In the genomic region with DNA sequence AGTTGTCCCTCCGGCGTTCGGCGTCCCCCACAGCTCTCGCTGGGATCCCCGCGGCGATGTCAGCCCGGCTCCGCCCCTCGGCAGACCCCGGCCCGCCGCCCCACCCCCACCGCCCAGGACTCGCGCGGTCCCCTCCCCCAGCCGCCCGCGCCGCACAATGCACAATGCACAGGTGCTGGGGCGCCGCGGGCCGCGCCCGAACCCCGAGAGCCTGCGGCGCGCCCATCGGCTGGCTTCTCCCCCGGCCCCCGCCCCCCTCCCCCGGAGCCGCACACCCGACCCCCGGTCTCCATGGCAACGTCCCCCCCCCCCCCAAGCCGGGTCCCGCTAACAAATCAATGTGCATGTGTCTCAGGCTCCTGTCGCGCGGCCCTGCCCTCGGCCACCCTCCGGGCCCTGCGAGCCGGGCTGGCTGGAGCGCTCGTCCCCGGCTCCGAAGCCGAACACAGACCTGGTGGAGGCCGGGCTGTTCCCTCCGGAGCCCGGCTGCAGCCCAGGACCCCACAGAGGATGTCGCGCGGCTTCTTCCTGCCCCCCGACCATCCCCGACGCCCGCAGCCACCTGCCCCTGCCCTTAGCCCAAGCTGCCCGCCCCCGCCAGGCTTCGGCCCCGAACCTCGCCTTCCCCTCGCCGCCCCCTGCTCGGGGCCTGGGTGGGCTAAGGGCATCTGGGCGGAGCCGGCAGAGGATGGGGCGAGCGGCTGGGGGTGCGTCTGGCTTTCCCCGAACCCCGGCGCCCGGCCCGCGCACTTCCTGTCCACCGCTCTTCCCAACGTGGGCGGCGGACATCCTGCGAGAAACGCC, we compare ENCODE assay signal across 8 cellular contexts. TPM values are rescaled to one million over a fixed set of nuclear protein-coding genes. Genes with fewer than 3 reads are reported as not detected.
DNase-seq lines count a peak whose midpoint lies in the region; ATAC-seq, FAIRE-seq and TF ChIP-seq lines count a peak whose summit lies in the region.

No MANE protein-coding gene starts in this region.

- WGBS in body of pancreas, 2 donors: 1 to 4% methylated on average over 11 to 43 of the region's 89 CpGs

- peaks cover 5 to 48% of the 10 kb centered on the region in 2 donors for H3K27me3 ChIP-seq in body of pancreas
- peaks cover 59% of the 10 kb centered on the region for H3K27me3 ChIP-seq in lower lobe of right lung (ENCODE audit: low read depth)

- TF ChIP-seq CTCF in body of pancreas (IDR thresholded peaks at IDR 0.05) (no peak), lower lobe of right lung (IDR thresholded peaks at IDR 0.05) (no peak)

- H3K9me3 ChIP-seq in body of pancreas: no peaks in the 10 kb centered on the region
- H3K9me3 ChIP-seq in lower lobe of right lung: no peaks in the 10 kb centered on the region

- DNase-seq in AG08396 (ENCODE audit: low spot score): peak; percentile 51
- DNase-seq in NAMALWA (ENCODE audit: low spot score): peak; percentile 55
- DNase-seq in body of pancreas: peak in 2 of 4 donors; percentile 46 to 52
- DNase-seq in lower lobe of right lung: no peak
- DNase-seq in GM12891 (ENCODE audit: insufficient read length, low spot score): no peak

- intact Hi-C loops in body of pancreas (cut with DNase I): loop anchor here (10.0 kb wide), 1 partner anchor 47 kb away; no protein-coding TSS in a partner anchor
- intact Hi-C loops in lower lobe of right lung (cut with DNase I): no loop called here

- ATAC-seq in GM19395 (IDR thresholded peaks at IDR 0.05; ENCODE audit: unreplicated experiment) (peak; percentile 19), body of pancreas (peak; percentile 14), lower lobe of right lung (peak; percentile 26 to 41), GM21737 (IDR thresholded peaks at IDR 0.05; ENCODE audit: unreplicated experiment) (no peak), HG03139 (IDR thresholded peaks at IDR 0.05; ENCODE audit: unreplicated experiment) (no peak)

- peaks cover 52% of the 10 kb centered on the region for H3K4me1 ChIP-seq in body of pancreas
- peaks cover 63% of the 10 kb centered on the region for H3K4me1 ChIP-seq in lower lobe of right lung

- H3K4me3 ChIP-seq in body of pancreas (peak overlapping the region; percentile 9 to 73), lower lobe of right lung (peak overlapping the region; percentile 70)

- H3K36me3 ChIP-seq in body of pancreas (replicated peaks in 1 of 2; ENCODE audit: insufficient read depth in 1 of 2, low read depth in 2 of 2): no peaks in the 10 kb centered on the region
- peaks cover 11% of the 10 kb centered on the region for H3K36me3 ChIP-seq in lower lobe of right lung

- H3K27ac ChIP-seq in body of pancreas: peak overlapping the region; percentile 59 to 91 (median 81)
- peak overlapping the region; percentile 87 for H3K27ac ChIP-seq in lower lobe of right lung

- TF ChIP-seq POLR2A in body of pancreas (IDR thresholded peaks at IDR 0.05) (no peak), GM12891 (IDR thresholded peaks at IDR 0.05; ENCODE audit: low read depth, low read length) (no peak)

- FAIRE-seq in GM12891 (lab: Jason Lieb, UNC): no peak

TF ChIP-seq in GM12891, 5 proteins besides CTCF, POLR2A, EP300 and RAD21:
- no peak for TF ChIP-seq PAX5 (IDR thresholded peaks at IDR 0.05; ENCODE audit: insufficient read depth, low read length, severe bottlenecking)
- TF ChIP-seq POLR2AphosphoS5 (IDR thresholded peaks at IDR 0.05; ENCODE audit: low read depth, low read length): no peak
- no peak for TF ChIP-seq POU2F2 (IDR thresholded peaks at IDR 0.05; ENCODE audit: low read depth, low read length)
- TF ChIP-seq SPI1 (IDR thresholded peaks at IDR 0.05; ENCODE audit: low read depth, low read length): no peak
- no peak for TF ChIP-seq TAF1 (IDR thresholded peaks at IDR 0.05; ENCODE audit: low read depth, low read length)

RNA-seq across cellular contexts. Expression of gene CBX8, which starts 0.8 kb away (rescaled TPM):
- total RNA-seq in body of pancreas (1 to 10 TPM; 1.6 to 1.8 TPM), lower lobe of right lung (5.8 TPM)
- polyA plus RNA-seq in GM12891 (2012; ENCODE audit: low read depth, missing spikeins): 2.8 TPM

RNA-seq across cellular contexts. Expression of gene CBX2, which starts 19.7 kb away (rescaled TPM):
- 1 to 10 TPM; 1.6 to 2.0 TPM for total RNA-seq in body of pancreas
- 3.9 TPM for total RNA-seq in lower lobe of right lung
- polyA plus RNA-seq in GM12891 (2012; ENCODE audit: low read depth, missing spikeins): 0.47 TPM

RNA-seq across cellular contexts. Expression of gene CBX4, which starts 41.5 kb away (rescaled TPM):
- total RNA-seq in body of pancreas (10 to 100 TPM; 15.6 to 17.8 TPM), lower lobe of right lung (20.6 TPM)
- 17.1 TPM for polyA plus RNA-seq in GM12891 (2012; ENCODE audit: low read depth, missing spikeins)

Comparison
In these comparisons a context has a peak if more than half of its experiments do, and no peak if none do; other contexts are left out.
1. DNase-seq: peak in AG08396 (single experiment) and NAMALWA (single experiment); none in lower lobe of right lung (single experiment) and GM12891 (single experiment).
2. ATAC-seq: peak in GM19395 (single experiment), body of pancreas (single experiment) and lower lobe of right lung (2 of 2); none in GM21737 (single experiment) and HG03139 (single experiment).